Comparison of ENCODE assay signal across 29 cellular contexts in the genomic region with DNA sequence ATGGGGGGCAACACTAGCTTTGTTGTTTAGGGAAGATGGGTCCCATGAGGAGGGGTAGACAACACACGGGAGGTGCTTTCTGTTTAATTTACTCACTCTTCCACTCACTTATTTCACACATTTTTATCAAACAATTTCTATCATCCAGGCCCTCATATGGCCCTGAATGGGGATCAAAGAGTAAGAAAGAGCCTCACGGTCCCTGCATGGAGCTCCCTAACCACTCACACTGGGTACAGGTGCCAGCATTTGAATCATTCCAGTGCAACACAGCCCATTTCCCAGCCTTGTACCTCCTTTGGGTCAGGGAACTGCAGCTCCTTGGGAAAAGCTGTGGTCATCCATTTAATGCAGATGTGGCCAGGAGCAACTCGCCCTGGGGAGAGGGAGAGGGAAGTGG.
"Had no signal": no experiment of that assay in that cellular context is flagged by ENCODE, and none has a peak within 500 bp of the region (broad histone marks: within the 10 kb centered on the region; RNA-seq: fewer than 3 reads in every experiment).

No MANE protein-coding gene starts in this region.

- H3K27me3 Mint-ChIP-seq: natural killer cell treated with Interleukin-12 subunit alpha and Interleukin-12 subunit beta and Interleukin-15 and Interleukin-18, amount 100 ng/mL, for 72 hours; stimulated activated naive CD8-positive, alpha-beta T cell treated with anti-CD3 and anti-CD28 coated beads, Interleukin-15, Interleukin-2, amounts not matched to agents 100 ng/mL and 50 ng/mL, for 24 hours had no signal

- H3K4me1 Mint-ChIP-seq: immature natural killer cell; naive thymus-derived CD4-positive, alpha-beta T cell; stimulated activated effector memory CD8-positive, alpha-beta T cell treated with anti-CD3 and anti-CD28 coated beads, Interleukin-12 subunit alpha, Interleukin-12 subunit beta, amount 100 ng/mL, for 72 hours had no signal

- H3K27ac ChIP-seq: left ventricle myocardium inferior, pancreas, prostate gland, sigmoid colon, spleen, suprapubic skin, thoracic aorta, tibial artery, uterus had no signal

- FAIRE-seq: islet of Langerhans, kidney, pancreas, small intestine had no signal

- H3K9me3 ChIP-seq: left ventricle myocardium inferior, mucosa of descending colon, pancreas, prostate gland, sigmoid colon, spleen, suprapubic skin, thoracic aorta, tibial artery, uterus had no signal

- H3K9me3 Mint-ChIP-seq: immature natural killer cell; natural killer cell treated with Interleukin-12 subunit alpha and Interleukin-12 subunit beta and Interleukin-15 and Interleukin-18, amount 100 ng/mL, for 72 hours; neural crest cell; stimulated activated effector memory CD8-positive, alpha-beta T cell treated with anti-CD3 and anti-CD28 coated beads, Interleukin-12 subunit alpha, Interleukin-12 subunit beta, amount 100 ng/mL, for 72 hours; stimulated activated naive CD8-positive, alpha-beta T cell treated with anti-CD3 and anti-CD28 coated beads, Interleukin-15, Interleukin-2, amounts not matched to agents 100 ng/mL and 50 ng/mL, for 24 hours had no signal

- H3K27ac Mint-ChIP-seq: immature natural killer cell; naive thymus-derived CD4-positive, alpha-beta T cell; natural killer cell treated with Interleukin-12 subunit alpha and Interleukin-12 subunit beta and Interleukin-15 and Interleukin-18, amount 100 ng/mL, for 72 hours; stimulated activated effector memory CD8-positive, alpha-beta T cell treated with anti-CD3 and anti-CD28 coated beads, Interleukin-12 subunit alpha, Interleukin-12 subunit beta, amount 100 ng/mL, for 72 hours; stimulated activated naive CD8-positive, alpha-beta T cell treated with anti-CD3 and anti-CD28 coated beads, Interleukin-15, Interleukin-2, amounts not matched to agents 100 ng/mL and 50 ng/mL, for 24 hours had no signal

- H3K4me3 Mint-ChIP-seq: immature natural killer cell; naive thymus-derived CD4-positive, alpha-beta T cell; natural killer cell treated with Interleukin-12 subunit alpha and Interleukin-12 subunit beta and Interleukin-15 and Interleukin-18, amount 100 ng/mL, for 72 hours; neural crest cell; stimulated activated effector memory CD8-positive, alpha-beta T cell treated with anti-CD3 and anti-CD28 coated beads, Interleukin-12 subunit alpha, Interleukin-12 subunit beta, amount 100 ng/mL, for 72 hours; stimulated activated naive CD8-positive, alpha-beta T cell treated with anti-CD3 and anti-CD28 coated beads, Interleukin-15, Interleukin-2, amounts not matched to agents 100 ng/mL and 50 ng/mL, for 24 hours had no signal

- H3K27me3 ChIP-seq: pancreas, sigmoid colon, suprapubic skin, tibial artery, uterus had no signal

- H3K4me3 ChIP-seq: left ventricle myocardium inferior, lung, mucosa of descending colon, pancreas, prostate gland, sigmoid colon, spleen, suprapubic skin, thoracic aorta, tibial artery, uterus had no signal

- H3K4me1 ChIP-seq: left ventricle myocardium inferior, pancreas, prostate gland, sigmoid colon, spleen, suprapubic skin, tibial artery, uterus had no signal

- ATAC-seq: left colon; mucosa of descending colon; naive thymus-derived CD4-positive, alpha-beta T cell; pancreas; right cardiac atrium; stimulated activated effector memory CD8-positive, alpha-beta T cell treated with anti-CD3 and anti-CD28 coated beads, Interleukin-12 subunit alpha, Interleukin-12 subunit beta, amount 100 ng/mL, for 72 hours had no signal

- H3K36me3 Mint-ChIP-seq: immature natural killer cell; naive thymus-derived CD4-positive, alpha-beta T cell; natural killer cell treated with Interleukin-12 subunit alpha and Interleukin-12 subunit beta and Interleukin-15 and Interleukin-18, amount 100 ng/mL, for 72 hours; stimulated activated effector memory CD8-positive, alpha-beta T cell treated with anti-CD3 and anti-CD28 coated beads, Interleukin-12 subunit alpha, Interleukin-12 subunit beta, amount 100 ng/mL, for 72 hours had no signal

- DNase-seq: hippocampal formation; immature natural killer cell; kidney; left colon; left ventricle myocardium inferior; midbrain; mucosa of descending colon; naive thymus-derived CD4-positive, alpha-beta T cell; pancreas; posterior cingulate gyrus; retina; right cardiac atrium; sigmoid colon; small intestine; spleen; stimulated activated CD4-positive, alpha-beta T cell treated with anti-CD3 and anti-CD28 coated beads, Interleukin-4, amount 100 ng/mL, for 24 hours; stimulated activated naive CD4-positive, alpha-beta T cell; tibial artery; trophoblast cell; uterus had no signal

- H3K36me3 ChIP-seq: left ventricle myocardium inferior, pancreas, prostate gland, sigmoid colon, spleen, suprapubic skin, thoracic aorta, tibial artery, uterus had no signal
